ENCODE assay signal across 8 cellular contexts in genomic region chr3:48655586-48655985, GRCh38. TPM values are rescaled to one million over a fixed set of nuclear protein-coding genes. Genes with fewer than 3 reads are reported as not detected.
DNase-seq lines count a peak whose midpoint lies in the region; ATAC-seq and TF ChIP-seq lines count a peak whose summit lies in the region.

No MANE protein-coding gene starts in this region.

- no peaks in the 10 kb centered on the region for H3K27me3 Mint-ChIP-seq in activated CD8-positive, alpha-beta T cell treated with anti-CD3 and anti-CD28 coated beads, Interleukin-2, amount 10 ng/mL, durations not matched to agents 7 days and 5 days (ENCODE audit: low read depth)

- POLR2A ChIA-PET in activated CD8-positive, alpha-beta T cell treated with anti-CD3 and anti-CD28 coated beads, Interleukin-2, amount 10 ng/mL, durations not matched to agents 7 days and 5 days (lab: Charles Lee): interaction anchor here (1.5 to 1.7 kb wide), 2 partner anchors 21 to 46 kb away, joined by 3 to 4 read pairs; partner anchors contain the start of genes SLC26A6 and UQCRC1

- peak overlapping the region; percentile 92 for H3K27ac Mint-ChIP-seq in activated CD8-positive, alpha-beta T cell treated with anti-CD3 and anti-CD28 coated beads, Interleukin-2, amount 10 ng/mL, durations not matched to agents 7 days and 5 days

- DNase-seq in GM10266 (ENCODE audit: extremely low spot score): peak; percentile 69
- peak; percentile 81 for DNase-seq in activated CD8-positive, alpha-beta T cell treated with anti-CD3 and anti-CD28 coated beads, Interleukin-2, amount 10 ng/mL, durations not matched to agents 7 days and 5 days
- DNase-seq in fibroblast of villous mesenchyme (ENCODE audit: low read depth): no peak
- peak; percentile 22 to 23 for DNase-seq in stimulated activated CD4-positive, alpha-beta T cell treated with anti-CD3 and anti-CD28 coated beads, Interleukin-15, amount 100 ng/mL, for 1 hour (ENCODE audit: low read depth in 1 of 2, low spot score in 1 of 2)
- DNase-seq in GM03348 (ENCODE audit: low spot score): no peak
- no peak for DNase-seq in NCI-H1092 treated with DMSO at 0.1 percent for 48 hours (lab: John Stamatoyannopoulos, UW)
- no peak for DNase-seq in SKM-1 treated with dmso at 0.1 percent for 144 hours (lab: John Stamatoyannopoulos, UW; ENCODE audit: unreplicated experiment)

- ATAC-seq in activated CD8-positive, alpha-beta T cell treated with anti-CD3 and anti-CD28 coated beads, Interleukin-2, amount 10 ng/mL, durations not matched to agents 7 days and 5 days: peak; percentile 43
- ATAC-seq in GM21390 (IDR thresholded peaks at IDR 0.05; ENCODE audit: unreplicated experiment): no peak

- H3K4me1 Mint-ChIP-seq in activated CD8-positive, alpha-beta T cell treated with anti-CD3 and anti-CD28 coated beads, Interleukin-2, amount 10 ng/mL, durations not matched to agents 7 days and 5 days (ENCODE audit: low read depth): peaks cover 28% of the 10 kb centered on the region

- H3K9me3 Mint-ChIP-seq in activated CD8-positive, alpha-beta T cell treated with anti-CD3 and anti-CD28 coated beads, Interleukin-2, amount 10 ng/mL, durations not matched to agents 7 days and 5 days (ENCODE audit: insufficient read depth): no peaks in the 10 kb centered on the region

- peak overlapping the region; percentile 80 for H3K4me3 Mint-ChIP-seq in activated CD8-positive, alpha-beta T cell treated with anti-CD3 and anti-CD28 coated beads, Interleukin-2, amount 10 ng/mL, durations not matched to agents 7 days and 5 days

- H3K4me3 ChIP-seq in fibroblast of villous mesenchyme (ENCODE audit: low read depth, low read length): peak overlapping the region; percentile 59

- CTCF ChIA-PET in activated CD8-positive, alpha-beta T cell treated with anti-CD3 and anti-CD28 coated beads, Interleukin-2, amount 10 ng/mL, durations not matched to agents 7 days and 5 days (lab: Charles Lee): interaction anchor here (1.1 to 2.1 kb wide), 2 partner anchors 21 to 30 kb away, joined by 3 to 8 read pairs; partner anchors contain the start of genes NCKIPSD and SLC26A6

- TF ChIP-seq CTCF in GM10266 (IDR thresholded peaks at IDR 0.05; ENCODE audit: control insufficient read depth, insufficient read depth, low read depth, missing control alignments) (no peak), fibroblast of villous mesenchyme (IDR thresholded peaks at IDR 0.05; ENCODE audit: insufficient read depth, low read depth, low read length) (no peak)

- peaks cover 20% of the 10 kb centered on the region for H3K36me3 Mint-ChIP-seq in activated CD8-positive, alpha-beta T cell treated with anti-CD3 and anti-CD28 coated beads, Interleukin-2, amount 10 ng/mL, durations not matched to agents 7 days and 5 days (ENCODE audit: low read depth)

RNA-seq across cellular contexts. Expression of gene CELSR3, which starts 7.1 kb away (rescaled TPM):
- total RNA-seq in activated CD8-positive, alpha-beta T cell treated with anti-CD3 and anti-CD28 coated beads, Interleukin-2, amount 10 ng/mL, durations not matched to agents 7 days and 5 days: 10 to 100 TPM; 19.5 to 20.2 TPM
- 1.6 and 1.7 TPM in 2 replicates for total RNA-seq in fibroblast of villous mesenchyme

RNA-seq across cellular contexts. Expression of gene SLC26A6, which starts 20.3 kb away (rescaled TPM):
- 10 to 100 TPM; 58.0 to 61.5 TPM for total RNA-seq in activated CD8-positive, alpha-beta T cell treated with anti-CD3 and anti-CD28 coated beads, Interleukin-2, amount 10 ng/mL, durations not matched to agents 7 days and 5 days
- total RNA-seq in fibroblast of villous mesenchyme: 34.8 and 45.8 TPM in 2 replicates

RNA-seq across cellular contexts. Expression of gene NCKIPSD, which starts 30.1 kb away (rescaled TPM):
- total RNA-seq in activated CD8-positive, alpha-beta T cell treated with anti-CD3 and anti-CD28 coated beads, Interleukin-2, amount 10 ng/mL, durations not matched to agents 7 days and 5 days: 10 to 100 TPM; 56.5 to 57.1 TPM
- 17.7 and 23.3 TPM in 2 replicates for total RNA-seq in fibroblast of villous mesenchyme

RNA-seq across cellular contexts. Expression of gene TMEM89, which starts 34.0 kb away (rescaled TPM):
- total RNA-seq in activated CD8-positive, alpha-beta T cell treated with anti-CD3 and anti-CD28 coated beads, Interleukin-2, amount 10 ng/mL, durations not matched to agents 7 days and 5 days: under 1 TPM in 1 of 2 experiments, not detected in 1; 0.39 TPM
- not detected in 2 replicates for total RNA-seq in fibroblast of villous mesenchyme

RNA-seq across cellular contexts. Expression of gene UQCRC1, which starts 46.1 kb away (rescaled TPM):
- total RNA-seq in activated CD8-positive, alpha-beta T cell treated with anti-CD3 and anti-CD28 coated beads, Interleukin-2, amount 10 ng/mL, durations not matched to agents 7 days and 5 days: 100 to 1,000 TPM; 196 to 202 TPM
- total RNA-seq in fibroblast of villous mesenchyme: 405 and 418 TPM in 2 replicates

Comparison
In these comparisons a context has a peak if more than half of its experiments do, and no peak if none do; other contexts are left out.
1. DNase-seq: peak in GM10266 (single experiment), activated CD8-positive, alpha-beta T cell treated with anti-CD3 and anti-CD28 coated beads, Interleukin-2, amount 10 ng/mL, durations not matched to agents 7 days and 5 days (single experiment) and stimulated activated CD4-positive, alpha-beta T cell treated with anti-CD3 and anti-CD28 coated beads, Interleukin-15, amount 100 ng/mL, for 1 hour (2 of 2); none in fibroblast of villous mesenchyme (single experiment), GM03348 (single experiment), NCI-H1092 treated with DMSO at 0.1 percent for 48 hours (single experiment) and SKM-1 treated with dmso at 0.1 percent for 144 hours (single experiment).